Comparison of ENCODE assay signal across 8 cellular contexts in genomic region chr17:49434821-49435581, GRCh38. TPM values are rescaled to one million over a fixed set of nuclear protein-coding genes. Genes with fewer than 3 reads are reported as not detected.
A peak's percentile ranks its signal among the peaks of the same experiment; 100 is the strongest.
DNase-seq lines count a peak whose midpoint lies in the region; ATAC-seq and TF ChIP-seq lines count a peak whose summit lies in the region.

No MANE protein-coding gene starts in this region.

- H3K4me3 ChIP-seq in GM12865 (ENCODE audit: low read depth, low read length) = no peak overlapping the region

- DNase-seq in ACHN = peak; percentile 65
- DNase-seq in GM12865 (ENCODE audit: low read depth) = peak; percentile 70
- peak; percentile 67 for DNase-seq in NCI-H82 treated with DMSO at 0.1 percent for 48 hours (lab: John Stamatoyannopoulos, UW; ENCODE audit: unreplicated experiment)
- peak; percentile 58 to 60 for DNase-seq in activated T-cell treated with anti-CD3 and anti-CD28 coated beads, Interleukin-2, amount 50 U/mL, for 72 hours
- peak; percentile 37 for DNase-seq in foreskin melanocyte
- DNase-seq in pulmonary artery endothelial cell (ENCODE audit: low read depth, low spot score) = peak; percentile 4

- no peak overlapping the region for H3K4me3 Mint-ChIP-seq in activated T-cell treated with anti-CD3 and anti-CD28 coated beads, Interleukin-2, amount 50 U/mL, for 72 hours

- H3K27me3 Mint-ChIP-seq in activated T-cell treated with anti-CD3 and anti-CD28 coated beads, Interleukin-2, amount 50 U/mL, for 72 hours (ENCODE audit: low read depth) = peaks cover 37% of the 10 kb centered on the region

- H3K9me3 Mint-ChIP-seq in activated T-cell treated with anti-CD3 and anti-CD28 coated beads, Interleukin-2, amount 50 U/mL, for 72 hours = no peaks in the 10 kb centered on the region

- no peaks in the 10 kb centered on the region for H3K36me3 Mint-ChIP-seq in activated T-cell treated with anti-CD3 and anti-CD28 coated beads, Interleukin-2, amount 50 U/mL, for 72 hours (ENCODE audit: insufficient read depth in 2 of 2)

- TF ChIP-seq CTCF in GM12865 (IDR thresholded peaks at IDR 0.05; ENCODE audit: insufficient read depth, low read depth, low read length, missing control alignments) = peak; percentile 77

- no peak overlapping the region for H3K27ac Mint-ChIP-seq in activated T-cell treated with anti-CD3 and anti-CD28 coated beads, Interleukin-2, amount 50 U/mL, for 72 hours

- in situ Hi-C loops in ACHN (cut with HindIII; ENCODE audit: low pct_ligation_motif_present, low pct_unique_long_range_greater_than_20kb, low sequenced_read_pairs) = loop anchor here (25.0 kb wide), 1 partner anchor 102 kb away; no protein-coding TSS in a partner anchor

- peak; percentile 34 to 53 for ATAC-seq in activated T-cell treated with anti-CD3 and anti-CD28 coated beads, Interleukin-2, amount 50 U/mL, for 72 hours (replicated peaks in 1 of 2)
- no peak for ATAC-seq in GM18909 (IDR thresholded peaks at IDR 0.05; ENCODE audit: poor library complexity, unreplicated experiment)
- ATAC-seq in GM21360 (IDR thresholded peaks at IDR 0.05; ENCODE audit: unreplicated experiment) = no peak

- no peaks in the 10 kb centered on the region for H3K4me1 Mint-ChIP-seq in activated T-cell treated with anti-CD3 and anti-CD28 coated beads, Interleukin-2, amount 50 U/mL, for 72 hours (ENCODE audit: low read depth)

RNA-seq across cellular contexts. Expression of gene PHB1, which starts 20.3 kb away (rescaled TPM):
- total RNA-seq in activated T-cell treated with anti-CD3 and anti-CD28 coated beads, Interleukin-2, amount 50 U/mL, for 72 hours = 100 to 1,000 TPM in 1 of 2 donors, 10 to 100 TPM in 1; 91.4 to 119 TPM
- total RNA-seq in pulmonary artery endothelial cell = 199 and 236 TPM in 2 replicates

Comparison
In these comparisons a context has a peak if more than half of its experiments do, and no peak if none do; other contexts are left out.
1. DNase-seq: peak in every context shown above with its lines; median percentile 70 in GM12865; 67 in NCI-H82 treated with DMSO at 0.1 percent for 48 hours; 65 in ACHN; 59 in activated T-cell treated with anti-CD3 and anti-CD28 coated beads, Interleukin-2, amount 50 U/mL, for 72 hours; 37 in foreskin melanocyte; 4 in pulmonary artery endothelial cell.
2. ATAC-seq: peak in activated T-cell treated with anti-CD3 and anti-CD28 coated beads, Interleukin-2, amount 50 U/mL, for 72 hours (2 of 2); none in GM18909 (single experiment) and GM21360 (single experiment).